8 cellular contexts compared by ENCODE assay signal in the genomic region with DNA sequence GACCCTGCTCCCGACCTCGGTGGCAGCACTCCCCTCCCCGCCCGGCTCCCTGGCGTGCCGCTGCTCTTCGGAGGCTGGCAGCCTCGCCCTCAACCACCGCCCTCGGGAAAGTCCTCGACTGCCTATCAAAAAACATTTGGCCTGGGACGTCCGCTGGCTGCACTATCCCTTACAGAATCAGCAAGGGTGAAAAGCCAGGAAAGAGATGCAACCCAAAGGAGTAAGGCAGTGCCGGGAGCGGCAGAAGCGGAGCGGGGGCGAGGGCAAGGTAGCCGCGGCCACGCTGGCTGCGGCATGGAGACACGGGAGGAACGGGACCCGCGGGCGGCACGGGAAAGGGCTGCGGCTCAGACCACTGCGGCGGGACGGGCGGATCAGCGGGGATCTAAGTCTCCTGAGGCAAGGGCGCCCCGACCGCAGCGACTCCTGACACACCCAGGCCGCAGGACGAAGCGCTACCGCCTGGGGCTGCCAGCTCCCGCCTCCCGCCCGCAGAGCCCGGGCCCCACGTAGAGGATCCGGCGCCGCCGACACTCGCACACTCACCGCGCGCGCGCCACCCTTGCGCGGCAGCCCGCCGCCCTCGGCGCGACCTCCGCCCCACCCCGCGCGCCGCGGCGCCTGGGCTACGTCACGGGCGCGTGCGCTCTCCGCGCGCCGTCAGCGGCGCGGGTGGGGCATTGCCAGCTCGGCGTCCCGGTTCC. TPM values are rescaled to one million over a fixed set of nuclear protein-coding genes. Genes with fewer than 3 reads are reported as not detected.
DNase-seq lines count a peak whose midpoint lies in the region; ATAC-seq, FAIRE-seq and TF ChIP-seq lines count a peak whose summit lies in the region.

A gene with protein sequence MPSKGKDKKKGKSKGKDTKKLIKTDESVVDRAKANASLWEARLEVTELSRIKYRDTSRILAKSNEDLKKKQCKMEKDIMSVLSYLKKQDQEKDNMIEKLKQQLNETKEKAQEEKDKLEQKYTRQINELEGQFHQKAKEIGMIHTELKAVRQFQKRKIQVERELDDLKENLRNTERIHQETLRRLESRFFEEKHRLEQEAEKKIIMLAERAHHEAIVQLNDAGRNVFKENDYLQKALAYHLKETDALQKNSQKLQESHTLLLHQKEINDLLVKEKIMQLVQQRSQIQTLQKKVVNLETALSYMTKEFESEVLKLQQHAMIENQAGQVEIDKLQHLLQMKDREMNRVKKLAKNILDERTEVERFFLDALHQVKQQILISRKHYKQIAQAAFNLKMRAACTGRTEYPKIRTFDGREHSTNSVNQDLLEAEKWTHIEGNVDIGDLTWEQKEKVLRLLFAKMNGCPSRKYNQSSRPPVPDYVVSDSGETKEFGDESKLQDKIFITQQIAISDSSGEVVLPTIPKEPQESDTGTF (plus strand): TSS at position 646 of the 704 bp plus-strand sequence. CDS start 130 bp downstream, outside the sequence.
A gene with protein sequence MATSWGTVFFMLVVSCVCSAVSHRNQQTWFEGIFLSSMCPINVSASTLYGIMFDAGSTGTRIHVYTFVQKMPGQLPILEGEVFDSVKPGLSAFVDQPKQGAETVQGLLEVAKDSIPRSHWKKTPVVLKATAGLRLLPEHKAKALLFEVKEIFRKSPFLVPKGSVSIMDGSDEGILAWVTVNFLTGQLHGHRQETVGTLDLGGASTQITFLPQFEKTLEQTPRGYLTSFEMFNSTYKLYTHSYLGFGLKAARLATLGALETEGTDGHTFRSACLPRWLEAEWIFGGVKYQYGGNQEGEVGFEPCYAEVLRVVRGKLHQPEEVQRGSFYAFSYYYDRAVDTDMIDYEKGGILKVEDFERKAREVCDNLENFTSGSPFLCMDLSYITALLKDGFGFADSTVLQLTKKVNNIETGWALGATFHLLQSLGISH (minus strand): TSS at position 585 of the 704 bp plus-strand sequence. CDS start 31,186 bp downstream, outside the sequence.

- peak within 1 kb of the TSS; percentile 93 for H3K4me3 Mint-ChIP-seq in astrocyte (ENCODE audit: unreplicated experiment)

- no peaks in the 10 kb centered on the region for H4K20me1 ChIP-seq in astrocyte (ENCODE audit: insufficient read depth, low read length)
- no peaks in the 10 kb centered on the region for H4K20me1 ChIP-seq in hepatocyte (ENCODE audit: insufficient read depth, poor library complexity, severe bottlenecking)

- H3K9ac ChIP-seq in astrocyte (ENCODE audit: low read length) = peak within 1 kb of the TSS; percentile 97

- H3K27ac Mint-ChIP-seq in astrocyte (ENCODE audit: unreplicated experiment) = peak within 1 kb of the TSS; percentile 93

- intact Hi-C loops in aorta (cut with DNase I) = no loop called here

- H3K4me1 ChIP-seq in astrocyte (ENCODE audit: insufficient read depth, low read length) = peaks cover 8% of the 10 kb centered on the region
- H3K4me1 ChIP-seq in hepatocyte (ENCODE audit: insufficient read depth) = no peaks in the 10 kb centered on the region
- H3K4me1 ChIP-seq in aorta (ENCODE audit: control insufficient read depth in 1 of 2, insufficient read depth in 2 of 2, low read length in 2 of 2) = no peaks in the 10 kb centered on the region

- H2AFZ ChIP-seq in astrocyte (ENCODE audit: low read depth, low read length) (peak within 1 kb of the TSS; percentile 95), hepatocyte (peak within 1 kb of the TSS; percentile 99)

- H3K36me3 ChIP-seq in astrocyte (ENCODE audit: insufficient read depth, low read length) (peaks cover under 1% of the 10 kb centered on the region), hepatocyte (replicated peaks; ENCODE audit: insufficient read depth, low read depth) (no peaks in the 10 kb centered on the region), aorta (ENCODE audit: control insufficient read depth in 1 of 2, insufficient read depth in 2 of 2, low read length in 1 of 2) (no peaks in the 10 kb centered on the region)

- under 1% methylated on average over 52 of the region's 86 CpGs for WGBS in hepatocyte (ENCODE audit: low lambda C conversion rate, missing lambda C conversion rate)
- WGBS in aorta, 2 donors = 0% methylated on average over 60 to 86 of the region's 86 CpGs

- DNase-seq in GM13977 (ENCODE audit: low spot score) (peak; percentile 96), NCI-H187 (lab: John Stamatoyannopoulos, UW) (peak; percentile 68 to 81), T-helper 22 cell (ENCODE audit: low read depth) (peak; percentile 84), astrocyte (ENCODE audit: low read depth) (peak; percentile 70), hepatocyte (ENCODE audit: low spot score) (peak; percentile 97), retina (peak; percentile 90), aorta (peak; percentile 91 to 95)

- H3K27ac ChIP-seq in astrocyte (ENCODE audit: low read depth, low read length) (peak within 1 kb of the TSS; percentile 94), hepatocyte (peak within 1 kb of the TSS; percentile 99), aorta (ENCODE audit: low read depth in 1 of 2, low read length in 2 of 2) (peak within 1 kb of the TSS; percentile 45 to 95)

- H3K9me3 ChIP-seq in astrocyte (ENCODE audit: insufficient read depth, low read depth, low read length) = no peaks in the 10 kb centered on the region
- no peaks in the 10 kb centered on the region for H3K9me3 ChIP-seq in hepatocyte (ENCODE audit: low read depth)
- no peaks in the 10 kb centered on the region for H3K9me3 ChIP-seq in aorta (ENCODE audit: control insufficient read depth, low read length)

- no peak for FAIRE-seq in astrocyte (lab: Jason Lieb, UNC)

- H3K79me2 ChIP-seq in astrocyte (ENCODE audit: insufficient read depth, low read length) = peaks cover 8% of the 10 kb centered on the region
- peaks cover 14% of the 10 kb centered on the region for H3K79me2 ChIP-seq in hepatocyte

- H3K4me2 ChIP-seq in astrocyte (ENCODE audit: low read length) (peak within 1 kb of the TSS; percentile 95), hepatocyte (peak within 1 kb of the TSS; percentile 91)

- H3K9me2 ChIP-seq in hepatocyte (replicated peaks; ENCODE audit: insufficient read depth) = no peaks in the 10 kb centered on the region

- H3K27me3 Mint-ChIP-seq in astrocyte (ENCODE audit: low read depth, unreplicated experiment) = no peaks in the 10 kb centered on the region

- no peaks in the 10 kb centered on the region for H3K9me3 Mint-ChIP-seq in astrocyte (ENCODE audit: unreplicated experiment)

- ATAC-seq in HG02884 (IDR thresholded peaks at IDR 0.05; ENCODE audit: unreplicated experiment) (peak; percentile 84), aorta (ENCODE audit: low FRiP score) (peak; percentile 99)

- H3K4me1 Mint-ChIP-seq in astrocyte (ENCODE audit: low read depth, unreplicated experiment) = no peaks in the 10 kb centered on the region

- in situ Hi-C loops in GM13977 (cut with MboI; ENCODE audit: low pct_unique_long_range_greater_than_20kb, low sequenced_read_pairs, unreplicated experiment) = loop anchor here (25.0 kb wide), 1 partner anchor 507 kb away; no protein-coding TSS in a partner anchor

- no peak for TF ChIP-seq CTCF in GM13977 (IDR thresholded peaks at IDR 0.05; ENCODE audit: extremely low read depth, insufficient read depth, missing control alignments)
- TF ChIP-seq CTCF in astrocyte (IDR thresholded peaks at IDR 0.05; ENCODE audit: insufficient read depth, low read depth, low read length) = no peak
- TF ChIP-seq CTCF in hepatocyte (IDR thresholded peaks at IDR 0.05; ENCODE audit: poor library complexity) = peak; percentile 2

- H3K4me3 ChIP-seq in astrocyte (ENCODE audit: insufficient read depth, low read depth, low read length) (peak within 1 kb of the TSS; percentile 94), hepatocyte (peak within 1 kb of the TSS; percentile 85), aorta (ENCODE audit: low read length in 2 of 2) (peak within 1 kb of the TSS; percentile 50 to 84)

- H3K36me3 Mint-ChIP-seq in astrocyte (ENCODE audit: low read depth, unreplicated experiment) = no peaks in the 10 kb centered on the region

- H3K27me3 ChIP-seq in astrocyte (ENCODE audit: insufficient read depth, low read length) (no peaks in the 10 kb centered on the region), hepatocyte (no peaks in the 10 kb centered on the region), aorta (ENCODE audit: control insufficient read depth in 1 of 2, insufficient read depth in 2 of 2, low read length in 1 of 2) (no peaks in the 10 kb centered on the region)

RNA-seq across cellular contexts. Expression of the first gene that starts in this region (rescaled TPM):
- total RNA-seq in astrocyte (5.7 and 6.8 TPM in 2 replicates), hepatocyte (6.1 and 7.1 TPM in 2 replicates), aorta (1 to 10 TPM; 4.6 to 6.3 TPM)
- polyA plus RNA-seq in hepatocyte (3.9 and 4.1 TPM in 2 replicates), aorta (1 to 10 TPM; 2.0 to 6.3 TPM)

RNA-seq across cellular contexts. Expression of the second gene that starts in this region (rescaled TPM):
- total RNA-seq in astrocyte (9.5 and 9.7 TPM in 2 replicates), hepatocyte (57.2 and 71.0 TPM in 2 replicates), aorta (10 to 100 TPM in 1 of 2 donors, 1 to 10 TPM in 1; 9.9 to 12.1 TPM)
- polyA plus RNA-seq in hepatocyte (18.5 and 25.1 TPM in 2 replicates), aorta (1 to 10 TPM; 3.9 to 5.3 TPM)

Comparison
In these comparisons a context has a peak if more than half of its experiments do, and no peak if none do; other contexts are left out.
1. Peak in every context shown above with its lines: DNase-seq, ATAC-seq, H3K4me3 ChIP-seq and H3K27ac ChIP-seq.